1 cellular context compared by ENCODE assay signal in the genomic region with DNA sequence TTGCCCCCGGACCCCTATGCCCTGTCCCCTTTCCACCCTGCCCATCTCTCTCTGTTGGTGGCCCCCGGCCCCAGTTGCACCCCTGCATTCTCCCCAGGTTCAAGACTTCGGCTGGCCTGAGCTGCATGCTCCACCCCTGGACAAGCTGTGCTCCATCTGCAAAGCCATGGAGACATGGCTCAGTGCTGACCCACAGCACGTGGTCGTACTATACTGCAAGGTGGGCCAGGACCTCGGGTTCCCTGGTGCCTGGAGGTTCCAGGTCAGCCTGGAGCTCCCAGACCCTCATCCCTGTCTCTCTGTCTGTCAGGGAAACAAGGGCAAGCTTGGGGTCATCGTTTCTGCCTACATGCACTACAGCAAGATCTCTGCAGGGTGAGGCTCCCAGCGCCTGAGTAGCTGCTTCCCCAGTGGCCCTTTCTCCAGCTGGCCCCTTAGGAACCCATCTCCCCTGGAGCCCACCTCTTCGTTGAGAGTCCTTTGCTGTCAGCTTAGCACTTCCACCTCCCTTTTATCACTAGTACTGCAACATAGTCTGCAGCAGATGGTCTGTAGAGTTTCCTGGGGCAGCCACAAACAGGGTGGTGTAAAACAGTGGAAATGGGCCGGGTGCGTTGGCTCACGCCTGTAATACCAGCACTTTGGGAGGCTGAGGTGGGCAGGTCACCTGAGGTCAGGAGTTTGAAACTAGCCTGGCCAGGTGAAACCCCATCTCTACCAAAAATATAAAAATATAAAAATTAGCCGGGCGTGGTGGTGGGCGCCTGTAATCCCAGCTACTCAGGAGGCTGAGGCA.
TF ChIP-seq lines count a peak whose summit lies in the region.

No MANE protein-coding gene starts in this region.

TF ChIP-seq in HCT116, 20 proteins besides CTCF, POLR2A, EP300 and RAD21 (continued from another document):
- TF ChIP-seq, protein P1, sequence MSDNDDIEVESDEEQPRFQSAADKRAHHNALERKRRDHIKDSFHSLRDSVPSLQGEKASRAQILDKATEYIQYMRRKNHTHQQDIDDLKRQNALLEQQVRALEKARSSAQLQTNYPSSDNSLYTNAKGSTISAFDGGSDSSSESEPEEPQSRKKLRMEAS (IDR thresholded peaks at IDR 0.05) = no peak
- TF ChIP-seq CBX3 (IDR thresholded peaks at IDR 0.05; ENCODE audit: low read depth) = no peak
- TF ChIP-seq FOSL1 (IDR thresholded peaks at IDR 0.05; ENCODE audit: low read depth) = no peak
- no peak for TF ChIP-seq SRF (IDR thresholded peaks at IDR 0.05; ENCODE audit: low read depth)
- no peak for TF ChIP-seq SP1 (IDR thresholded peaks at IDR 0.05; ENCODE audit: low read depth)
TF ChIP-seq in HCT116: peak in this region for 0.
